Comparison of ENCODE assay signal across 8 cellular contexts in the genomic region with DNA sequence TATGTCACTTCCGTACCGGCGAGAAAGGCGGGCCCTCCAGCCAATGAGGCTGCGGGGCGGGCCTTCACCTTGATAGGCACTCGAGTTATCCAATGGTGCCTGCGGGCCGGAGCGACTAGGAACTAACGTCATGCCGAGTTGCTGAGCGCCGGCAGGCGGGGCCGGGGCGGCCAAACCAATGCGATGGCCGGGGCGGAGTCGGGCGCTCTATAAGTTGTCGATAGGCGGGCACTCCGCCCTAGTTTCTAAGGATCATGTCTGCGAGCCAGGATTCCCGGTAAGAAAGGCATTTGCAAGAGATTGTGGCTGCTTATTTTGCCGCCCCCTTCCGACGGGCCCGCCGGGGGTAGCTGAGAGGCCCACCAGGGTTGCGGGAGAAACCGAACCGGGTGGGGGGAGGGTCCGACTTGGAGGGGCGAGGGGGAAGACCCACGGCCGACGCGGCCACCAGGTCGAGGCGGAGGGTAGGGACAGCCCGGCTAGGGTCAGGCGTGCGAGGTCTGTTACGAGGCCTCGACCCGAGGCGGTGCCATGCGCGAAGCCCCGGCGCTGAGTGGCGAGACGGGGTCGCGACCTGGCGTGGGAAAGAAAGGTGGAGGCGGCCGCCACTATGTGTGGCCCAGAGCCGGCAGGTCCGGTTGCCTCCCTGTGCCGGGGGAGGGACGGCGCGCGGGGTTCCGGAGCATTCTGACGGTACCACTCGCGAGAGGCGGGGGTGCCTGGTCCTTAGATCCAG. TPM values are rescaled to one million over a fixed set of nuclear protein-coding genes. Genes with fewer than 3 reads are reported as not detected.
DNase-seq lines count a peak whose midpoint lies in the region; ATAC-seq and TF ChIP-seq lines count a peak whose summit lies in the region.

No MANE protein-coding gene starts in this region.

- peak overlapping the region; percentile 89 for H4K8ac ChIP-seq in mesenchymal stem cell (ENCODE audit: low read length)

- peaks cover 20% of the 10 kb centered on the region for H3K79me1 ChIP-seq in mesenchymal stem cell (replicated peaks; ENCODE audit: low read length, poor library complexity, severe bottlenecking)

- peak overlapping the region; percentile 70 to 100 for H3K14ac ChIP-seq in mesenchymal stem cell (ENCODE audit: low read length in 2 of 2)

- peak overlapping the region; percentile 100 for H3K27ac ChIP-seq in C4-2B
- peak overlapping the region; percentile 98 for H3K27ac ChIP-seq in effector memory CD4-positive, alpha-beta T cell (ENCODE audit: insufficient read depth, low read length, poor library complexity, severe bottlenecking)
- H3K27ac ChIP-seq in mesenchymal stem cell (ENCODE audit: low read length, poor library complexity, severe bottlenecking), result peak overlapping the region; percentile 92

- no peaks in the 10 kb centered on the region for H3K27me3 Mint-ChIP-seq in activated CD8-positive, alpha-beta memory T cell treated with anti-CD3 and anti-CD28 coated beads, Interleukin-2, amount 10 ng/mL, durations not matched to agents 7 days and 5 days

- H4K91ac ChIP-seq in mesenchymal stem cell (ENCODE audit: low read length), result peak overlapping the region; percentile 95

- H3K4ac ChIP-seq in mesenchymal stem cell (ENCODE audit: low read depth in 1 of 2, low read length in 2 of 2), result peak overlapping the region; percentile 76 to 99

- peak overlapping the region; percentile 99 to 100 for H3K18ac ChIP-seq in mesenchymal stem cell (ENCODE audit: low read depth in 1 of 2, low read length in 2 of 2)

- H2AK5ac ChIP-seq in mesenchymal stem cell (ENCODE audit: low read length, severe bottlenecking), result peak overlapping the region; percentile 88

- H3K36me3 Mint-ChIP-seq in activated CD8-positive, alpha-beta memory T cell treated with anti-CD3 and anti-CD28 coated beads, Interleukin-2, amount 10 ng/mL, durations not matched to agents 7 days and 5 days, result peaks cover 61% of the 10 kb centered on the region

- H3K9ac ChIP-seq in NT2/D1 (ENCODE audit: insufficient read length, low read depth) (peak overlapping the region; percentile 99), mesenchymal stem cell (ENCODE audit: low read length) (peak overlapping the region; percentile 98)

- H3K4me3 ChIP-seq in NT2/D1 (ENCODE audit: insufficient read length, low read depth) (peak overlapping the region; percentile 96), mesenchymal stem cell (ENCODE audit: insufficient read depth in 1 of 2, low read depth in 1 of 2, low read length in 2 of 2) (peak overlapping the region; percentile 94 to 100)
- peak overlapping the region; percentile 100 for H3K4me3 ChIP-seq in effector memory CD4-positive, alpha-beta T cell (ENCODE audit: insufficient read depth, low read depth, low read length, poor library complexity, severe bottlenecking)

- H3K27me3 ChIP-seq in NT2/D1 (ENCODE audit: insufficient read depth, insufficient read length) (no peaks in the 10 kb centered on the region), mesenchymal stem cell (ENCODE audit: control insufficient read depth in 1 of 2, insufficient read depth in 1 of 2, low read length in 2 of 2) (no peaks in the 10 kb centered on the region)
- no peaks in the 10 kb centered on the region for H3K27me3 ChIP-seq in effector memory CD4-positive, alpha-beta T cell (replicated peaks; ENCODE audit: control insufficient read depth, insufficient read depth, low read length, poor library complexity, severe bottlenecking)

- ATAC-seq in GM19438 (IDR thresholded peaks at IDR 0.05; ENCODE audit: low read depth, unreplicated experiment), result peak; percentile 92
- peak; percentile 9 for ATAC-seq in activated CD8-positive, alpha-beta memory T cell treated with anti-CD3 and anti-CD28 coated beads, Interleukin-2, amount 10 ng/mL, durations not matched to agents 7 days and 5 days

- H3K4me2 ChIP-seq in mesenchymal stem cell (ENCODE audit: low read length, poor library complexity, severe bottlenecking), result no peak overlapping the region

- peak overlapping the region; percentile 50 for H2BK15ac ChIP-seq in mesenchymal stem cell (ENCODE audit: low read depth, poor library complexity, severe bottlenecking)

- no peak overlapping the region for H2AFZ ChIP-seq in mesenchymal stem cell (ENCODE audit: low read depth, low read length)

- peak; percentile 99 for DNase-seq in HT1080 (ENCODE audit: low read depth)
- DNase-seq in NT2/D1 (ENCODE audit: low read depth, low spot score), result peak; percentile 96
- DNase-seq in activated CD8-positive, alpha-beta memory T cell treated with anti-CD3 and anti-CD28 coated beads, Interleukin-2, amount 10 ng/mL, durations not matched to agents 7 days and 5 days, result peak; percentile 100
- peak; percentile 100 for DNase-seq in effector memory CD4-positive, alpha-beta T cell
- peak; percentile 100 for DNase-seq in mesenchymal stem cell
- DNase-seq in stimulated activated CD8-positive, alpha-beta memory T cell treated with anti-CD3 and anti-CD28 coated beads, Interleukin-15, amount 100 ng/mL, for 1 hour (ENCODE audit: low read depth), result peak; percentile 100

- peaks cover 51% of the 10 kb centered on the region for H3K4me1 Mint-ChIP-seq in activated CD8-positive, alpha-beta memory T cell treated with anti-CD3 and anti-CD28 coated beads, Interleukin-2, amount 10 ng/mL, durations not matched to agents 7 days and 5 days

- WGBS in mesenchymal stem cell, result under 1% methylated on average over 73 of the region's 73 CpGs

- H3K27ac Mint-ChIP-seq in activated CD8-positive, alpha-beta memory T cell treated with anti-CD3 and anti-CD28 coated beads, Interleukin-2, amount 10 ng/mL, durations not matched to agents 7 days and 5 days, result peak overlapping the region; percentile 97

- no peak for TF ChIP-seq CTCF in C4-2B (conservative IDR thresholded peaks at IDR 0.05)

- CTCF ChIA-PET in activated CD8-positive, alpha-beta memory T cell treated with anti-CD3 and anti-CD28 coated beads, Interleukin-2, amount 10 ng/mL, durations not matched to agents 7 days and 5 days (lab: Charles Lee), result interaction anchor here (1.1 to 3.2 kb wide), 7 partner anchors 8 to 137 kb away, joined by 3 to 19 read pairs (median 11); a partner anchor contains a TSS

- H3K4me1 ChIP-seq in NT2/D1 (ENCODE audit: insufficient read depth, insufficient read length) (peaks cover 3% of the 10 kb centered on the region), mesenchymal stem cell (ENCODE audit: control insufficient read depth, insufficient read depth, low read depth, low read length) (peaks cover 18% of the 10 kb centered on the region)
- peaks cover 19% of the 10 kb centered on the region for H3K4me1 ChIP-seq in effector memory CD4-positive, alpha-beta T cell (ENCODE audit: control insufficient read depth, insufficient read depth, low read length, poor library complexity, severe bottlenecking)

- peak overlapping the region; percentile 95 for H3K4me3 Mint-ChIP-seq in activated CD8-positive, alpha-beta memory T cell treated with anti-CD3 and anti-CD28 coated beads, Interleukin-2, amount 10 ng/mL, durations not matched to agents 7 days and 5 days

- H2BK5ac ChIP-seq in mesenchymal stem cell (ENCODE audit: low read depth, low read length, poor library complexity, severe bottlenecking), result peak overlapping the region; percentile 94

- H2BK12ac ChIP-seq in mesenchymal stem cell (ENCODE audit: low read length in 2 of 2), result peak overlapping the region in 1 of 2 experiments; percentile 80

- H3K9me3 ChIP-seq in NT2/D1 (ENCODE audit: insufficient read depth, low read length) (no peaks in the 10 kb centered on the region), mesenchymal stem cell (ENCODE audit: control insufficient read depth, low read length) (no peaks in the 10 kb centered on the region)
- H3K9me3 ChIP-seq in effector memory CD4-positive, alpha-beta T cell (ENCODE audit: control insufficient read depth, low read length), result no peaks in the 10 kb centered on the region

- peak overlapping the region; percentile 90 for H2BK120ac ChIP-seq in mesenchymal stem cell (ENCODE audit: low read depth, low read length)

- peak overlapping the region; percentile 0 to 100 for H3K23ac ChIP-seq in mesenchymal stem cell (ENCODE audit: low read length in 2 of 2)

- H3K36me3 ChIP-seq in NT2/D1 (ENCODE audit: insufficient read depth, insufficient read length, low read length), result peaks cover 79% of the 10 kb centered on the region
- peaks cover 57% of the 10 kb centered on the region for H3K36me3 ChIP-seq in effector memory CD4-positive, alpha-beta T cell (ENCODE audit: control insufficient read depth, insufficient read depth, low read length)
- peaks cover 60 to 71% of the 10 kb centered on the region in 2 experiments for H3K36me3 ChIP-seq in mesenchymal stem cell (ENCODE audit: control insufficient read depth in 1 of 2, insufficient read depth in 2 of 2, low read depth in 1 of 2, low read length in 2 of 2)

- H3K9me3 Mint-ChIP-seq in activated CD8-positive, alpha-beta memory T cell treated with anti-CD3 and anti-CD28 coated beads, Interleukin-2, amount 10 ng/mL, durations not matched to agents 7 days and 5 days (ENCODE audit: low read depth), result no peaks in the 10 kb centered on the region

RNA-seq across cellular contexts. Expression of a gene that starts 6.7 kb away (rescaled TPM):
- total RNA-seq in HT1080 (2014; rRNA removed; shearing (Covaris generic)), result 55.2 and 75.8 TPM in 2 replicates
- 129 TPM in 2 replicates for polyA plus RNA-seq in HT1080 (2015; cell fraction: cytosol; rRNA removed)
- polyA plus RNA-seq in HT1080 (2015; cell fraction: nucleus; rRNA removed), result 79.3 and 94.7 TPM in 2 replicates
- 10 to 100 TPM in 1 of 2 experiments, 1 to 10 TPM in 1; 10.0 to 26.7 TPM for total RNA-seq in activated CD8-positive, alpha-beta memory T cell treated with anti-CD3 and anti-CD28 coated beads, Interleukin-2, amount 10 ng/mL, durations not matched to agents 7 days and 5 days
- polyA plus RNA-seq in mesenchymal stem cell (2013, experiment 1 of 2), result 30.9 TPM
- 30.8 TPM for polyA plus RNA-seq in mesenchymal stem cell (2013, experiment 2 of 2)

RNA-seq across cellular contexts. Expression of a gene that starts 10.9 kb away (rescaled TPM):
- 148 and 177 TPM in 2 replicates for total RNA-seq in HT1080 (2014; rRNA removed; shearing (Covaris generic))
- polyA plus RNA-seq in HT1080 (2015; cell fraction: cytosol; rRNA removed), result 158 and 163 TPM in 2 replicates
- polyA plus RNA-seq in HT1080 (2015; cell fraction: nucleus; rRNA removed), result 174 and 184 TPM in 2 replicates
- 10 to 100 TPM; 57.6 to 76.9 TPM for total RNA-seq in activated CD8-positive, alpha-beta memory T cell treated with anti-CD3 and anti-CD28 coated beads, Interleukin-2, amount 10 ng/mL, durations not matched to agents 7 days and 5 days
- 81.6 TPM for polyA plus RNA-seq in mesenchymal stem cell (2013, experiment 1 of 2)
- 78.5 TPM for polyA plus RNA-seq in mesenchymal stem cell (2013, experiment 2 of 2)

RNA-seq across cellular contexts. Expression of a gene that starts 11.0 kb away (rescaled TPM):
- total RNA-seq in HT1080 (2014; rRNA removed; shearing (Covaris generic)), result 138 and 141 TPM in 2 replicates
- polyA plus RNA-seq in HT1080 (2015; cell fraction: cytosol; rRNA removed), result 93.8 and 99.6 TPM in 2 replicates
- polyA plus RNA-seq in HT1080 (2015; cell fraction: nucleus; rRNA removed), result 66.7 and 75.5 TPM in 2 replicates
- total RNA-seq in activated CD8-positive, alpha-beta memory T cell treated with anti-CD3 and anti-CD28 coated beads, Interleukin-2, amount 10 ng/mL, durations not matched to agents 7 days and 5 days, result 10 to 100 TPM; 55.7 to 70.9 TPM
- 27.5 TPM for polyA plus RNA-seq in mesenchymal stem cell (2013, experiment 1 of 2)
- polyA plus RNA-seq in mesenchymal stem cell (2013, experiment 2 of 2), result 27.0 TPM

RNA-seq across cellular contexts. Expression of a gene that starts 14.2 kb away (rescaled TPM):
- 0.37 and 0.63 TPM in 2 replicates for total RNA-seq in HT1080 (2014; rRNA removed; shearing (Covaris generic))
- polyA plus RNA-seq in HT1080 (2015; cell fraction: cytosol; rRNA removed), result 1.2 TPM in 2 replicates
- polyA plus RNA-seq in HT1080 (2015; cell fraction: nucleus; rRNA removed), result 0.45 and 0.66 TPM in 2 replicates
- total RNA-seq in activated CD8-positive, alpha-beta memory T cell treated with anti-CD3 and anti-CD28 coated beads, Interleukin-2, amount 10 ng/mL, durations not matched to agents 7 days and 5 days, result 1 to 10 TPM; 2.2 to 2.5 TPM
- polyA plus RNA-seq in mesenchymal stem cell (2013, experiment 1 of 2), result 0.61 TPM
- 0.23 TPM for polyA plus RNA-seq in mesenchymal stem cell (2013, experiment 2 of 2)

RNA-seq across cellular contexts. Expression of a gene that starts 17.1 kb away (rescaled TPM):
- 0.31 and 1.8 TPM in 2 replicates for total RNA-seq in HT1080 (2014; rRNA removed; shearing (Covaris generic))
- polyA plus RNA-seq in HT1080 (2015; cell fraction: cytosol; rRNA removed), result 0.17 TPM in 1 of 2 replicates, not detected in the other
- polyA plus RNA-seq in HT1080 (2015; cell fraction: nucleus; rRNA removed), result 0.29 and 1.8 TPM in 2 replicates
- under 1 TPM; 0.21 to 0.35 TPM for total RNA-seq in activated CD8-positive, alpha-beta memory T cell treated with anti-CD3 and anti-CD28 coated beads, Interleukin-2, amount 10 ng/mL, durations not matched to agents 7 days and 5 days
- 0.98 TPM for polyA plus RNA-seq in mesenchymal stem cell (2013, experiment 1 of 2)
- 1.0 TPM for polyA plus RNA-seq in mesenchymal stem cell (2013, experiment 2 of 2)

Comparison
In these comparisons a context has a peak if more than half of its experiments do, and no peak if none do; other contexts are left out.
1. Peak in every context shown above with its lines: DNase-seq, ATAC-seq, H3K4me3 ChIP-seq and H3K27ac ChIP-seq.